Comparison of ENCODE assay signal across 8 cellular contexts in the genomic region with DNA sequence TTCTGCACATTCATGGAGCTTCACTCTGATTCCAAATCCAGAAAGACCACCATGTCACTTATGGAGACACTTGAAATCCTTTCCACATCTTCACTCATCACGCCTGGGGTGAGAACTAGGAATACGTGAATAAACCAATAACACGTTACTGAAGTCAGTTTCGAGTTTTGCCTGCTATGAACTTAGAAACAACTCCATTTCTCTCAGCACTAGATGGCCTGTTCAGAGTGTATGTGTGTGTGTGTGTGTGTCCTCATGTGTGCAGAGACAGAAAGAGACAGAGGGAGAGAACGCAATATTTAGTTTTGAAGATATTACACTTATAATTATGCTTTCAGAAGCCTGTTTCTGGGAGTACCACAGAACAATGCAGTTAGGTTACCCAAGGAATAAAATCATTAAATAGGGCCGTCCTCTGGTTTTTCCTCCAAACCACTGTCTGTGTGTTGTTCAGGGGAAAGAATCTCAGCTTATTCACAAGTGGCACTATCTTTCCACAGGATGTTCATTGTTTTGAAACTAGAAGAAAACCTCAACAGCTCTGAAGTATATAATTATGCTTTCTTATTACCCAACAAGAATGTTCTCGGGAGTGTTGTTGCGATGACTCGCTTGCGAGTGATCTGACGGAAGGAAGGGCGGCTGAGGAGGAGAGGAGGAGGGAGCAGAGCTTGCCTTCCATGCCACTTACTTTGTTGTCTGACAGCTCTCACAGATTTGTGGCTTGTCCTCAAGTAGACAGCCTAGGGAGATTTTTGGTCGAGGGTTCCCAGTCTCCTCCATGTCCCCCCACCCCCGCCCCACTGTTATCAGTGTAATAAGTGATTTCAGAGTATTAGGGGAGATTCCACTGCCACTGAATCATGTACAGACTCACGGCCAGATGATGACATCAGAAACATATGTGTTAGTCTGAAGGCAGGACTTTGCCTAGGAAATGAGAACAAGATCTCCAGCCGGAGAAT.
DNase-seq lines count a peak whose midpoint lies in the region; ATAC-seq lines count a peak whose summit lies in the region.

No MANE protein-coding gene starts in this region.

- no peaks in the 10 kb centered on the region for H3K27me3 Mint-ChIP-seq in activated naive CD8-positive, alpha-beta T cell treated with anti-CD3 and anti-CD28 coated beads for 36 hours

- no peaks in the 10 kb centered on the region for H3K36me3 ChIP-seq in SK-N-MC (ENCODE audit: insufficient read depth, low read length)

- H3K9me3 Mint-ChIP-seq in activated naive CD8-positive, alpha-beta T cell treated with anti-CD3 and anti-CD28 coated beads for 36 hours: no peaks in the 10 kb centered on the region

- no peak for ATAC-seq in GM19351 (IDR thresholded peaks at IDR 0.05; ENCODE audit: unreplicated experiment)
- ATAC-seq in HG02870 (IDR thresholded peaks at IDR 0.05; ENCODE audit: unreplicated experiment): no peak

- peak overlapping the region; percentile 73 for H3K27ac ChIP-seq in SK-N-MC

- peak overlapping the region; percentile 21; the same call in 1 of the 2 replicates for H3K4me3 ChIP-seq in SK-N-MC

- H3K27ac Mint-ChIP-seq in activated naive CD8-positive, alpha-beta T cell treated with anti-CD3 and anti-CD28 coated beads for 36 hours: peak overlapping the region; percentile 93

- peaks cover 65% of the 10 kb centered on the region for H3K4me1 Mint-ChIP-seq in activated naive CD8-positive, alpha-beta T cell treated with anti-CD3 and anti-CD28 coated beads for 36 hours

- DNase-seq in DMS 273 treated with DMSO at 0.1 percent for 48 hours (lab: John Stamatoyannopoulos, UW): peak; percentile 10
- DNase-seq in SK-N-MC (ENCODE audit: low read depth, low spot score): no peak
- peak; percentile 70 for DNase-seq in activated naive CD8-positive, alpha-beta T cell treated with anti-CD3 and anti-CD28 coated beads for 36 hours
- peak; percentile 43 for DNase-seq in iPS-NIHi7 (ENCODE audit: extremely low spot score)
- peak; percentile 56 for DNase-seq in stimulated activated CD4-positive, alpha-beta T cell treated with anti-CD3 and anti-CD28 coated beads, Interleukin-4, amount 100 ng/mL, for 1 hour
- no peak for DNase-seq in SHP77 treated with DMSO at 0.1 percent for 48 hours (lab: John Stamatoyannopoulos, UW)

- peaks cover 4% of the 10 kb centered on the region for H3K36me3 Mint-ChIP-seq in activated naive CD8-positive, alpha-beta T cell treated with anti-CD3 and anti-CD28 coated beads for 36 hours

- H3K9me3 ChIP-seq in SK-N-MC (ENCODE audit: low read depth, low read length): no peaks in the 10 kb centered on the region

- peak overlapping the region; percentile 46 for H3K4me3 Mint-ChIP-seq in activated naive CD8-positive, alpha-beta T cell treated with anti-CD3 and anti-CD28 coated beads for 36 hours

- H3K9ac ChIP-seq in SK-N-MC (ENCODE audit: insufficient read length): peak overlapping the region; percentile 24

Comparison
In these comparisons a context has a peak if more than half of its experiments do, and no peak if none do; other contexts are left out.
1. DNase-seq: peak in DMS 273 treated with DMSO at 0.1 percent for 48 hours (single experiment), activated naive CD8-positive, alpha-beta T cell treated with anti-CD3 and anti-CD28 coated beads for 36 hours (single experiment), iPS-NIHi7 (single experiment) and stimulated activated CD4-positive, alpha-beta T cell treated with anti-CD3 and anti-CD28 coated beads, Interleukin-4, amount 100 ng/mL, for 1 hour (single experiment); none in SK-N-MC (single experiment) and SHP77 treated with DMSO at 0.1 percent for 48 hours (single experiment).